In genomic region chr3:123883656-123884257, GRCh38 we compare ENCODE assay signal across 8 cellular contexts. TPM values are rescaled to one million over a fixed set of nuclear protein-coding genes. Genes with fewer than 3 reads are reported as not detected.
DNase-seq lines count a peak whose midpoint lies in the region; ATAC-seq and TF ChIP-seq lines count a peak whose summit lies in the region.

No MANE protein-coding gene starts in this region.

- H3K27ac Mint-ChIP-seq in naive thymus-derived CD4-positive, alpha-beta T cell = no peak overlapping the region
- H3K27ac Mint-ChIP-seq in CD4-positive, alpha-beta T cell = no peak overlapping the region

- no peaks in the 10 kb centered on the region for H3K4me1 ChIP-seq in naive thymus-derived CD4-positive, alpha-beta T cell (ENCODE audit: control insufficient read depth in 2 of 2, insufficient read depth in 2 of 2, low read length in 2 of 2)

- no peaks in the 10 kb centered on the region for H3K36me3 ChIP-seq in naive thymus-derived CD4-positive, alpha-beta T cell (ENCODE audit: control insufficient read depth in 2 of 3, insufficient read depth in 3 of 3, low read length in 3 of 3)

- ATAC-seq in naive thymus-derived CD4-positive, alpha-beta T cell = no peak
- no peak for ATAC-seq in CD4-positive, alpha-beta T cell (ENCODE audit: poor library complexity)
- ATAC-seq in HG02678 (IDR thresholded peaks at IDR 0.05; ENCODE audit: unreplicated experiment) = no peak
- no peak for ATAC-seq in GM21381 (IDR thresholded peaks at IDR 0.05; ENCODE audit: unreplicated experiment)

- peak overlapping the region; percentile 3 to 72 (median 36) for H3K4me3 Mint-ChIP-seq in naive thymus-derived CD4-positive, alpha-beta T cell
- no peak overlapping the region for H3K4me3 Mint-ChIP-seq in CD4-positive, alpha-beta T cell

- POLR2A ChIA-PET in naive thymus-derived CD4-positive, alpha-beta T cell (lab: Charles Lee) = no interaction called here
- POLR2A ChIA-PET in CD4-positive, alpha-beta T cell (lab: Charles Lee) = no interaction called here

- no peaks in the 10 kb centered on the region for H3K36me3 Mint-ChIP-seq in naive thymus-derived CD4-positive, alpha-beta T cell
- H3K36me3 Mint-ChIP-seq in CD4-positive, alpha-beta T cell (ENCODE audit: low read depth) = no peaks in the 10 kb centered on the region

- H3K9me3 Mint-ChIP-seq in naive thymus-derived CD4-positive, alpha-beta T cell = peaks cover 0 to 8% (median 0%) of the 10 kb centered on the region in 11 donors
- H3K9me3 Mint-ChIP-seq in CD4-positive, alpha-beta T cell = no peaks in the 10 kb centered on the region

- H3K27me3 ChIP-seq in naive thymus-derived CD4-positive, alpha-beta T cell (ENCODE audit: control insufficient read depth in 2 of 2, insufficient read depth in 2 of 2, low read length in 2 of 2) = no peaks in the 10 kb centered on the region
- H3K27me3 ChIP-seq in CD4-positive, alpha-beta T cell (ENCODE audit: control insufficient read depth, insufficient read depth, low read length) = peaks cover 33% of the 10 kb centered on the region

- H3K27me3 Mint-ChIP-seq in naive thymus-derived CD4-positive, alpha-beta T cell = peaks cover 50 to 57% (median 55%) of the 10 kb centered on the region in 5 donors
- peaks cover 67% of the 10 kb centered on the region for H3K27me3 Mint-ChIP-seq in CD4-positive, alpha-beta T cell

- intact Hi-C loops in naive thymus-derived CD4-positive, alpha-beta T cell (cut with micrococcal nuclease) = loop anchor here in 1 of 2 donors (2.0 kb wide), 1 partner anchor 77 kb away; the partner anchor contains the start of gene CCDC14
- intact Hi-C loops in CD4-positive, alpha-beta T cell (cut with DNase I, micrococcal nuclease) = no loop called here

- DNase-seq in AG08395 (ENCODE audit: low spot score) (peak; percentile 38), HK-2 (ENCODE audit: unreplicated experiment) (peak; percentile 53), ecto neural progenitor cell (ENCODE audit: low spot score) (peak; percentile 72), NCI-H1694 treated with DMSO at 0.1 percent for 48 hours (lab: John Stamatoyannopoulos, UW) (no peak)
- no peak for DNase-seq in naive thymus-derived CD4-positive, alpha-beta T cell
- no peak for DNase-seq in CD4-positive, alpha-beta T cell

- no peak overlapping the region for H3K27ac ChIP-seq in naive thymus-derived CD4-positive, alpha-beta T cell (ENCODE audit: low read depth, low read length)
- no peak overlapping the region for H3K27ac ChIP-seq in CD4-positive, alpha-beta T cell (ENCODE audit: low read depth, low read length)

- peaks cover 5 to 18% (median 14%) of the 10 kb centered on the region in 7 donors for H3K4me1 Mint-ChIP-seq in naive thymus-derived CD4-positive, alpha-beta T cell
- H3K4me1 Mint-ChIP-seq in CD4-positive, alpha-beta T cell (ENCODE audit: low read depth) = peaks cover 14% of the 10 kb centered on the region

- no peaks in the 10 kb centered on the region for H3K9me3 ChIP-seq in naive thymus-derived CD4-positive, alpha-beta T cell (ENCODE audit: control insufficient read depth in 2 of 3, low read length in 3 of 3)
- no peaks in the 10 kb centered on the region for H3K9me3 ChIP-seq in CD4-positive, alpha-beta T cell (ENCODE audit: control insufficient read depth, low read length)

- H3K4me3 ChIP-seq in naive thymus-derived CD4-positive, alpha-beta T cell (ENCODE audit: low read length) = no peak overlapping the region

- CTCF ChIA-PET in naive thymus-derived CD4-positive, alpha-beta T cell (lab: Charles Lee) = no interaction called here
- CTCF ChIA-PET in CD4-positive, alpha-beta T cell (lab: Charles Lee) = no interaction called here

- no peak for TF ChIP-seq CTCF in CD4-positive, alpha-beta T cell (IDR thresholded peaks at IDR 0.05)

RNA-seq across cellular contexts. Expression of gene MYLK, which starts 0.4 kb away (rescaled TPM):
- 1 to 10 TPM in 1 of 5 experiments, under 1 TPM in 2, not detected in 2; 0.07 to 2.3 (median 0.35) TPM for total RNA-seq in naive thymus-derived CD4-positive, alpha-beta T cell
- under 1 TPM; 0.17 to 0.28 TPM for polyA plus RNA-seq in naive thymus-derived CD4-positive, alpha-beta T cell
- under 1 TPM in 1 of 2 experiments, not detected in 1; 0.22 TPM for total RNA-seq in CD4-positive, alpha-beta T cell

Comparison
In these comparisons a context has a peak if more than half of its experiments do, and no peak if none do; other contexts are left out.
1. DNase-seq: peak in AG08395 (single experiment), HK-2 (single experiment) and ecto neural progenitor cell (single experiment); none in naive thymus-derived CD4-positive, alpha-beta T cell (0 of 9), CD4-positive, alpha-beta T cell (0 of 10) and NCI-H1694 treated with DMSO at 0.1 percent for 48 hours (single experiment).